15 cellular contexts compared by ENCODE assay signal in genomic region chr3:112089956-112090898, GRCh38. TPM values are rescaled to one million over a fixed set of nuclear protein-coding genes. Genes with fewer than 3 reads are reported as not detected.
DNase-seq lines count a peak whose midpoint lies in the region; ATAC-seq and TF ChIP-seq lines count a peak whose summit lies in the region.
"Had no signal": no experiment of that assay in that cellular context is flagged by ENCODE, and none has a peak within 500 bp of the region (broad histone marks: within the 10 kb centered on the region; RNA-seq: fewer than 3 reads in every experiment).

No MANE protein-coding gene starts in this region.

- H3K4me3 Mint-ChIP-seq in HFFc6 = no peak overlapping the region; the same call in 1 of the 2 replicates
- no peak overlapping the region for H3K4me3 Mint-ChIP-seq in naive thymus-derived CD4-positive, alpha-beta T cell
- H3K4me3 Mint-ChIP-seq: H9, T-cell had no signal

- POLR2A ChIA-PET in OCI-LY7 (lab: Charles Lee) = interaction anchor here (0.6 to 2.3 kb wide), 15 partner anchors 12 to 1737 kb away, joined by 3 to 11 read pairs (median 4); partner anchors contain the start of gene SLC9C1
- POLR2A ChIA-PET in naive thymus-derived CD4-positive, alpha-beta T cell (lab: Charles Lee) = interaction anchor here (0.6 kb wide), 1 partner anchor 326 kb away, joined by 3 read pairs; no protein-coding TSS in a partner anchor

- H3K27ac Mint-ChIP-seq in HFFc6 = peak overlapping the region; percentile 35; the same call in 1 of the 2 replicates
- H3K27ac Mint-ChIP-seq in naive thymus-derived CD4-positive, alpha-beta T cell = peak overlapping the region in 3 of 9 donors; percentile 16 to 49 (median 48)
- H3K27ac Mint-ChIP-seq: T-cell had no signal

- no TSS peak for BruUV-seq in OCI-LY7 (replicated peaks; lab: Mats Ljungman, UMichigan)

- H3K9me3 ChIP-seq in OCI-LY7 (ENCODE audit: low read length) = no peaks in the 10 kb centered on the region
- H3K9me3 ChIP-seq in naive thymus-derived CD4-positive, alpha-beta T cell (ENCODE audit: control insufficient read depth in 2 of 3, low read length in 3 of 3) = no peaks in the 10 kb centered on the region

- DNase-seq in COLO668 (lab: John Stamatoyannopoulos, UW; ENCODE audit: unreplicated experiment) (peak; percentile 36), HFFc6 (no peak), OCI-LY7 (ENCODE audit: low spot score) (peak; percentile 55), lung microvascular endothelial cell (ENCODE audit: low read depth in 2 of 2) (peak; percentile 26 to 35)
- DNase-seq in activated naive CD4-positive, alpha-beta T cell treated with Interleukin-2 at 50 U/mL for 16 hours = no peak
- DNase-seq in naive thymus-derived CD4-positive, alpha-beta T cell = no peak
- DNase-seq: caudate nucleus; foreskin fibroblast; H9; midbrain; NCI-H226; stimulated activated naive CD8-positive, alpha-beta T cell treated with anti-CD3 and anti-CD28 coated beads, Interleukin-15, Interleukin-2, amounts not matched to agents 100 U/mL and 50 U/mL, for 24 hours; T-cell had no signal

- CTCF ChIA-PET in OCI-LY7 (lab: Charles Lee; ENCODE audit: unreplicated experiment) = interaction anchor here (0.5 kb wide), 1 partner anchor 51 kb away, joined by 3 read pairs; no protein-coding TSS in a partner anchor
- CTCF ChIA-PET in naive thymus-derived CD4-positive, alpha-beta T cell (lab: Charles Lee) = interaction anchor here (0.9 kb wide), 1 partner anchor 21 kb away, joined by 4 read pairs; no protein-coding TSS in a partner anchor

- H2AFZ ChIP-seq in OCI-LY7 (ENCODE audit: low read length) = peak overlapping the region; percentile 26; the same call in 1 of the 2 replicates

- peaks cover 12% of the 10 kb centered on the region; the same call in 1 of the 2 replicates for H3K79me2 ChIP-seq in OCI-LY7 (ENCODE audit: insufficient read depth, low read depth, low read length)

- H3K9me3 Mint-ChIP-seq in HFFc6 = peaks cover under 1% of the 10 kb centered on the region
- no peaks in the 10 kb centered on the region for H3K9me3 Mint-ChIP-seq in naive thymus-derived CD4-positive, alpha-beta T cell
- H3K9me3 Mint-ChIP-seq: H9, T-cell had no signal

- ATAC-seq in HG03196 (IDR thresholded peaks at IDR 0.05; ENCODE audit: unreplicated experiment) = no peak
- no peak for ATAC-seq in naive thymus-derived CD4-positive, alpha-beta T cell
- ATAC-seq in GM18517 (IDR thresholded peaks at IDR 0.05; ENCODE audit: unreplicated experiment) = no peak
- ATAC-seq: stimulated activated naive CD8-positive, alpha-beta T cell treated with anti-CD3 and anti-CD28 coated beads, Interleukin-15, Interleukin-2, amounts not matched to agents 100 U/mL and 50 U/mL, for 24 hours; T-cell had no signal

- intact Hi-C loops in OCI-LY7 (cut with micrococcal nuclease; ENCODE audit: unreplicated experiment) = no loop called here
- intact Hi-C loops in naive thymus-derived CD4-positive, alpha-beta T cell (cut with micrococcal nuclease) = loop anchor here in 1 of 2 donors (2.0 to 10.0 kb wide), 3 partner anchors 13 to 1015 kb away; partner anchors contain the start of gene NECTIN3

- peaks cover 32% of the 10 kb centered on the region for H3K36me3 Mint-ChIP-seq in HFFc6 (ENCODE audit: low read depth)
- peaks cover 0 to 16% (median 0%) of the 10 kb centered on the region in 5 donors for H3K36me3 Mint-ChIP-seq in naive thymus-derived CD4-positive, alpha-beta T cell

- TF ChIP-seq CTCF in HFFc6 (IDR thresholded peaks at IDR 0.05) (no peak), OCI-LY7 (conservative IDR thresholded peaks at IDR 0.05; ENCODE audit: low read length) (no peak)

- H3K4me1 Mint-ChIP-seq in HFFc6 (ENCODE audit: low read depth) = peaks cover 78% of the 10 kb centered on the region
- H3K4me1 Mint-ChIP-seq in naive thymus-derived CD4-positive, alpha-beta T cell = peaks cover 36 to 71% (median 47%) of the 10 kb centered on the region in 7 donors

- peak overlapping the region; percentile 69 for H3K27ac ChIP-seq in OCI-LY7 (ENCODE audit: low read depth, low read length, poor library complexity, severe bottlenecking)
- no peak overlapping the region for H3K27ac ChIP-seq in naive thymus-derived CD4-positive, alpha-beta T cell (ENCODE audit: low read depth, low read length)

- H3K4me3 ChIP-seq in OCI-LY7 (ENCODE audit: low read depth, low read length, poor library complexity, severe bottlenecking) = peak overlapping the region; percentile 38
- H3K4me3 ChIP-seq in naive thymus-derived CD4-positive, alpha-beta T cell (ENCODE audit: low read length) = no peak overlapping the region

- H3K27me3 Mint-ChIP-seq in HFFc6 (ENCODE audit: insufficient read depth) = no peaks in the 10 kb centered on the region
- peaks cover 0 to 19% (median 3%) of the 10 kb centered on the region in 5 donors for H3K27me3 Mint-ChIP-seq in naive thymus-derived CD4-positive, alpha-beta T cell

- H3K9me2 ChIP-seq in OCI-LY7 (ENCODE audit: insufficient read depth, low read length) = no peaks in the 10 kb centered on the region

- H3K4me1 ChIP-seq in OCI-LY7 (ENCODE audit: insufficient read depth, low read length, poor library complexity, severe bottlenecking) = peaks cover 71% of the 10 kb centered on the region
- H3K4me1 ChIP-seq in naive thymus-derived CD4-positive, alpha-beta T cell (ENCODE audit: control insufficient read depth in 2 of 2, insufficient read depth in 2 of 2, low read length in 2 of 2) = peaks cover 8 to 14% of the 10 kb centered on the region in 2 donors

- H3K36me3 ChIP-seq in OCI-LY7 (ENCODE audit: insufficient read depth, low read length) = peaks cover 8% of the 10 kb centered on the region
- peaks cover 0 to 4% (median 0%) of the 10 kb centered on the region in 3 experiments for H3K36me3 ChIP-seq in naive thymus-derived CD4-positive, alpha-beta T cell (ENCODE audit: control insufficient read depth in 2 of 3, insufficient read depth in 3 of 3, low read length in 3 of 3)

- peak overlapping the region; percentile 62 for H3K4me2 ChIP-seq in OCI-LY7 (ENCODE audit: low read length)

- no peaks in the 10 kb centered on the region for H4K20me1 ChIP-seq in OCI-LY7 (ENCODE audit: insufficient read depth, low read length)

- no peaks in the 10 kb centered on the region for H3K27me3 ChIP-seq in naive thymus-derived CD4-positive, alpha-beta T cell (ENCODE audit: control insufficient read depth in 2 of 2, insufficient read depth in 2 of 2, low read length in 2 of 2)

RNA-seq across cellular contexts. Expression of gene C3orf52, which starts 4.0 kb away (rescaled TPM):
- total RNA-seq in HFFc6 (2021; fragmentation: NEBNext Ultra II Directional; extraction: Animal tissue kit (Norgen Biotek cat#: 25700)) = 10 to 100 TPM in 5 of 6 experiments, 1 to 10 TPM in 1; 9.7 to 11.6 (median 10.7) TPM
- 19.0 and 20.1 TPM in 2 replicates for total RNA-seq in OCI-LY7 (2014; rRNA removed; shearing (Covaris generic))
- total RNA-seq in OCI-LY7 (2022) (11.2 and 17.9 TPM in 2 replicates), lung microvascular endothelial cell (4.8 and 9.1 TPM in 2 replicates)
- 10 to 100 TPM in 1 of 5 experiments, 1 to 10 TPM in 4; 1.2 to 12.3 (median 1.9) TPM for total RNA-seq in naive thymus-derived CD4-positive, alpha-beta T cell
- polyA plus RNA-seq in naive thymus-derived CD4-positive, alpha-beta T cell = 1 to 10 TPM; 1.3 to 2.1 TPM

RNA-seq across cellular contexts. Expression of gene GCSAM, which starts 42.8 kb away (rescaled TPM):
- not detected for total RNA-seq in HFFc6 (2021; fragmentation: NEBNext Ultra II Directional; extraction: Animal tissue kit (Norgen Biotek cat#: 25700))
- 160 and 193 TPM in 2 replicates for total RNA-seq in OCI-LY7 (2014; rRNA removed; shearing (Covaris generic))
- total RNA-seq in OCI-LY7 (2022) = 195 and 247 TPM in 2 replicates
- not detected in 2 replicates for total RNA-seq in lung microvascular endothelial cell
- total RNA-seq in naive thymus-derived CD4-positive, alpha-beta T cell = 10 to 100 TPM in 4 of 5 experiments, 1 to 10 TPM in 1; 5.5 to 28.5 (median 18.5) TPM
- 10 to 100 TPM; 27.7 to 38.8 TPM for polyA plus RNA-seq in naive thymus-derived CD4-positive, alpha-beta T cell
- total RNA-seq: H9 had no signal

RNA-seq across cellular contexts. Expression of gene TMPRSS7, which starts 55.7 kb away (rescaled TPM):
- under 1 TPM in 1 of 6 experiments, not detected in 5; 0.10 TPM for total RNA-seq in HFFc6 (2021; fragmentation: NEBNext Ultra II Directional; extraction: Animal tissue kit (Norgen Biotek cat#: 25700))
- total RNA-seq in OCI-LY7 (2014; rRNA removed; shearing (Covaris generic)) = not detected in 2 replicates
- total RNA-seq in OCI-LY7 (2022) (not detected in 2 replicates), lung microvascular endothelial cell (not detected in 2 replicates)
- total RNA-seq in naive thymus-derived CD4-positive, alpha-beta T cell = not detected
- under 1 TPM in 1 of 2 donors, not detected in 1; 0.09 TPM for polyA plus RNA-seq in naive thymus-derived CD4-positive, alpha-beta T cell
- total RNA-seq: H9 had no signal

Comparison
In these comparisons a context has a peak if more than half of its experiments do, and no peak if none do; other contexts are left out.
1. DNase-seq: peak in COLO668 (single experiment), OCI-LY7 (single experiment) and lung microvascular endothelial cell (2 of 2); none in HFFc6 (single experiment), activated naive CD4-positive, alpha-beta T cell treated with Interleukin-2 at 50 U/mL for 16 hours (single experiment) and naive thymus-derived CD4-positive, alpha-beta T cell (0 of 9).
2. RNA of gene GCSAM, which starts 42.8 kb away (total RNA-seq): 160 to 247 TPM in OCI-LY7; 5.5 to 28.5 TPM in naive thymus-derived CD4-positive, alpha-beta T cell, not detected in HFFc6 and not detected in lung microvascular endothelial cell; every median in the first group is over 4 times any median in the second.